ENCODE assay signal across 8 cellular contexts in the genomic region with DNA sequence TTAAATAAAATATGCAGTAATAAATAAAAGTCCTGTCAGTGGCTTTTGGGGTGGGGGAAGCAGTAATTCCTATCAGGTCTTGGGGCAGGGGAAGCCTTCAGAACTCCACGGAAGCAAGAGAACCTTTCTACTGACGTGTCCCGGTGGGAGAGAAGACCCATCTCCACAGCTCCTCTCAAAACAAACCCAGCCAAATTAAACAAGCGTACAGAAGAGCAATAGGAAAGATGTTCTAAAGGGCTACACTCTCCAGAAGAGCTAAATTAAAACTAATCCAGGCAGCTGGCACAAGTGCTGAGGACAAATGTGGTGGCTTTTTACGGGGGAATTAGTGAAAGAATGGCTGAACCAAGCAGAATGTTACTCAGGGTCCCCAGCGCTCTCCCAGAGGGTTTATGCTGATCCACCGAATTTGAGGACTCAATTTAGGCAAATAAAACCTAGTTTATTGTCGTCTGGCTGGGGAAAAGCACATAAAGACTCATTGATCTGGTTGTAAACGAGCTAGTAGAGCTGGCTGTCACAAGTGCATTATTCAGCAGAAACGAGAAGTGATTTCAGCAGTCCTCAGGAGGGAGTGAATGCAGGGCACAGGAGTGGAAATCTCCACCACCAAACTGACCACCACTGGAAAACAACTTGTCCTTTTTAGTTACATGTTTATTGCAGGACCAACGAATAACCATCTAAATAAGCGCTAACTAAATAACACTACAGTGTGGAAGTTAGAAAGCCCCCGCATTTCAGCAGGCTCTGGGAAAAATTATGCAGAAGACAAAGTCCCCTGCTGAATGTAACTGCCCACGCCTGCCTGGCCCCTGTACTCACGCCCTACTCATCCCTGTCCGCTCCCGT. TPM values are rescaled to one million over a fixed set of nuclear protein-coding genes. Genes with fewer than 3 reads are reported as not detected.
A peak's percentile ranks its signal among the peaks of the same experiment; 100 is the strongest.
DNase-seq lines count a peak whose midpoint lies in the region; ATAC-seq, FAIRE-seq and TF ChIP-seq lines count a peak whose summit lies in the region.

No MANE protein-coding gene starts in this region.

- FAIRE-seq in A549 (lab: Jason Lieb, UNC), result no peak
- FAIRE-seq in H54 (lab: Jason Lieb, UNC), result peak; percentile 57
- FAIRE-seq in HTR-8/SVneo (lab: Jason Lieb, UNC), result no peak

- H4K8ac ChIP-seq in H9 (replicated peaks; ENCODE audit: insufficient read length, low read depth, low read length), result no peak overlapping the region

- no peaks in the 10 kb centered on the region for H3K23me2 ChIP-seq in H9 (ENCODE audit: insufficient read length, low read depth, low read length, poor library complexity, severe bottlenecking)

- intact Hi-C loops in activated CD8-positive, alpha-beta T cell treated with anti-CD3 and anti-CD28 coated beads for 36 hours (cut with micrococcal nuclease), result no loop called here
- intact Hi-C loops in lower lobe of right lung (cut with DNase I), result no loop called here

- no peak overlapping the region for H2BK120ac ChIP-seq in H9 (ENCODE audit: low read depth, low read length, poor library complexity, severe bottlenecking)

- H3K56ac ChIP-seq in H9 (ENCODE audit: insufficient read length, low read depth, low read length), result no peak overlapping the region

- H3K4me3 Mint-ChIP-seq in activated CD8-positive, alpha-beta T cell treated with anti-CD3 and anti-CD28 coated beads for 36 hours, result no peak overlapping the region
- H3K4me3 Mint-ChIP-seq in H9, result no peak overlapping the region

- H2BK5ac ChIP-seq in H9 (ENCODE audit: insufficient read length, low read length), result no peak overlapping the region

- no peaks in the 10 kb centered on the region for H3K36me3 Mint-ChIP-seq in activated CD8-positive, alpha-beta T cell treated with anti-CD3 and anti-CD28 coated beads for 36 hours (ENCODE audit: low read depth)
- H3K36me3 Mint-ChIP-seq in H9 (ENCODE audit: insufficient read depth in 1 of 3, low read depth in 3 of 3), result no peaks in the 10 kb centered on the region

- no peak overlapping the region for H4K91ac ChIP-seq in H9 (ENCODE audit: insufficient read length, low read depth, low read length)

- peaks cover 3% of the 10 kb centered on the region for H3K4me1 Mint-ChIP-seq in activated CD8-positive, alpha-beta T cell treated with anti-CD3 and anti-CD28 coated beads for 36 hours (ENCODE audit: low read depth)
- H3K4me1 Mint-ChIP-seq in H9, result peaks cover 0 to 2% of the 10 kb centered on the region in 2 experiments; a peak in 1 of 4 replicates

- no peaks in the 10 kb centered on the region for H3K36me3 ChIP-seq in lower lobe of right lung

- TF ChIP-seq POLR2A in A549 (IDR thresholded peaks at IDR 0.05; ENCODE audit: low read length) (no peak), H54 (IDR thresholded peaks at IDR 0.05; ENCODE audit: low read depth, low read length) (no peak)

- H3K79me2 ChIP-seq in H9 (ENCODE audit: insufficient read depth, low read length), result no peaks in the 10 kb centered on the region

- H2BK20ac ChIP-seq in H9 (ENCODE audit: low read depth, low read length, poor library complexity, severe bottlenecking), result no peak overlapping the region

- ATAC-seq in A549 (peak; percentile 69 to 77), lower lobe of right lung (peak; percentile 26 to 48)
- ATAC-seq in activated CD8-positive, alpha-beta T cell treated with anti-CD3 and anti-CD28 coated beads for 36 hours, result peak; percentile 60

- no peak overlapping the region for H3K23ac ChIP-seq in H9 (ENCODE audit: insufficient read length, low read depth, low read length)

- no peak overlapping the region for H2AFZ ChIP-seq in H9 (ENCODE audit: low read length)

- no peak overlapping the region for H3K14ac ChIP-seq in H9 (ENCODE audit: insufficient read depth, low read length)

- H4K20me1 ChIP-seq in H9 (ENCODE audit: control insufficient read depth, insufficient read depth, insufficient read length), result no peaks in the 10 kb centered on the region

- H4K5ac ChIP-seq in H9 (ENCODE audit: insufficient read length, low read depth, low read length), result no peak overlapping the region

- no peak overlapping the region for H2BK12ac ChIP-seq in H9 (ENCODE audit: insufficient read length, low read depth, low read length)

- H3K18ac ChIP-seq in H9 (ENCODE audit: insufficient read length, low read depth, low read length), result no peak overlapping the region

- H3K4me2 ChIP-seq in A549 (peak overlapping the region; percentile 47), H9 (ENCODE audit: insufficient read depth, insufficient read length, low read length) (no peak overlapping the region)

- TF ChIP-seq RAD21 in A549 (conservative IDR thresholded peaks at IDR 0.05 in 1 of 2, IDR thresholded peaks at IDR 0.05 in 1 of 2), result no peak

- TF ChIP-seq EP300 in A549 (IDR thresholded peaks at IDR 0.05), result no peak

- no peak overlapping the region for H3K27ac Mint-ChIP-seq in activated CD8-positive, alpha-beta T cell treated with anti-CD3 and anti-CD28 coated beads for 36 hours
- H3K27ac Mint-ChIP-seq in H9, result peak overlapping the region in 1 of 3 experiments; percentile 13; a peak in 2 of 7 replicates

- H3K9me3 ChIP-seq in A549, result no peaks in the 10 kb centered on the region
- no peaks in the 10 kb centered on the region for H3K9me3 ChIP-seq in lower lobe of right lung
- no peaks in the 10 kb centered on the region for H3K9me3 ChIP-seq in H9 (ENCODE audit: control insufficient read depth, low read depth, low read length)

- H3T11ph ChIP-seq in H9 (ENCODE audit: low read length), result no peak overlapping the region

- TF ChIP-seq CTCF in A549 (IDR thresholded peaks at IDR 0.05), result no peak
- TF ChIP-seq CTCF in activated CD8-positive, alpha-beta T cell treated with anti-CD3 and anti-CD28 coated beads for 36 hours (IDR thresholded peaks at IDR 0.05), result no peak
- TF ChIP-seq CTCF in lower lobe of right lung (IDR thresholded peaks at IDR 0.05), result no peak
- no peak for TF ChIP-seq CTCF in H9 (conservative IDR thresholded peaks at IDR 0.05)

- no peak overlapping the region for H2AK5ac ChIP-seq in H9 (ENCODE audit: insufficient read length, low read length)

- POLR2A ChIA-PET in A549 (lab: Yijun Ruan, JAX), result no interaction called here
- POLR2A ChIA-PET in activated CD8-positive, alpha-beta T cell treated with anti-CD3 and anti-CD28 coated beads for 36 hours (lab: Charles Lee), result interaction anchor here (0.6 to 1.2 kb wide), 2 partner anchors 31 to 173 kb away, joined by 3 read pairs; no protein-coding TSS in a partner anchor

- no peak overlapping the region for H2BK15ac ChIP-seq in H9 (ENCODE audit: low read depth, low read length)

- no peaks in the 10 kb centered on the region for H3K27me3 ChIP-seq in lower lobe of right lung (ENCODE audit: low read depth)
- no peaks in the 10 kb centered on the region for H3K27me3 ChIP-seq in H9 (ENCODE audit: insufficient read depth, low read length)

- no peaks in the 10 kb centered on the region for H3K9me3 Mint-ChIP-seq in activated CD8-positive, alpha-beta T cell treated with anti-CD3 and anti-CD28 coated beads for 36 hours
- H3K9me3 Mint-ChIP-seq in H9, result peaks cover 0 to 12% of the 10 kb centered on the region in 2 experiments; a peak in 2 of 5 replicates

- H3K4ac ChIP-seq in H9 (ENCODE audit: low read depth, low read length), result no peak overlapping the region

- no peaks in the 10 kb centered on the region for H3K79me1 ChIP-seq in H9 (ENCODE audit: insufficient read depth, low read depth, low read length, poor library complexity, severe bottlenecking)

- H3K27me3 Mint-ChIP-seq in activated CD8-positive, alpha-beta T cell treated with anti-CD3 and anti-CD28 coated beads for 36 hours, result no peaks in the 10 kb centered on the region
- peaks cover 6% of the 10 kb centered on the region for H3K27me3 Mint-ChIP-seq in H9 (ENCODE audit: low read depth)

- 15% methylated on average over 17 of the region's 17 CpGs for WGBS in A549 (ENCODE audit: missing lambda C conversion rate)
- WGBS in H9 (ENCODE audit: extremely low coverage, insufficient read length, low lambda C conversion rate), result no CpG with 5 or more reads among the region's 17 CpGs

- H3K27ac ChIP-seq in A549 (no peak overlapping the region), lower lobe of right lung (no peak overlapping the region), H9 (ENCODE audit: insufficient read length, low read depth, low read length) (no peak overlapping the region)

- no peaks in the 10 kb centered on the region for H3K4me1 ChIP-seq in A549
- H3K4me1 ChIP-seq in lower lobe of right lung, result no peaks in the 10 kb centered on the region
- no peaks in the 10 kb centered on the region for H3K4me1 ChIP-seq in H9 (ENCODE audit: insufficient read depth, low read length)

- H3K9ac ChIP-seq in H9 (ENCODE audit: extremely low read depth, insufficient read length, low read length), result no peak overlapping the region

- peak in 1 of 2 experiments; percentile 31 for DNase-seq in A549 (ENCODE audit: low read depth in 1 of 2, low spot score in 1 of 2)
- DNase-seq in H54 (ENCODE audit: insufficient read length, low spot score), result no peak
- peak; percentile 26 for DNase-seq in activated CD8-positive, alpha-beta T cell treated with anti-CD3 and anti-CD28 coated beads for 36 hours
- DNase-seq in lower lobe of right lung, result no peak
- DNase-seq in H9, result no peak
- DNase-seq in D341Med (ENCODE audit: low spot score), result no peak
- no peak for DNase-seq in HTR-8/SVneo (ENCODE audit: insufficient read length, low spot score)
- no peak for DNase-seq in T1000 (lab: John Stamatoyannopoulos, UW)

- CTCF ChIA-PET in A549 (lab: Yijun Ruan, JAX), result interaction anchor here (1.6 kb wide), 1 partner anchor 687 kb away, joined by 5 read pairs; no protein-coding TSS in a partner anchor
- CTCF ChIA-PET in activated CD8-positive, alpha-beta T cell treated with anti-CD3 and anti-CD28 coated beads for 36 hours (lab: Charles Lee), result interaction anchor here (0.7 to 1.1 kb wide), 2 partner anchors 8 to 11 kb away, joined by 4 read pairs; no protein-coding TSS in a partner anchor

- H3K4me3 ChIP-seq in A549, result no peak overlapping the region
- H3K4me3 ChIP-seq in lower lobe of right lung, result no peak overlapping the region

TF ChIP-seq in A549, 52 proteins besides CTCF, POLR2A, EP300 and RAD21:
- TF ChIP-seq MAFK (IDR thresholded peaks at IDR 0.05; ENCODE audit: partially characterized antibody) (peak; percentile 37), CHD4 (IDR thresholded peaks at IDR 0.05; ENCODE audit: borderline replicate concordance) (no peak)
TF ChIP-seq in A549: peak in this region for 1.

RNA-seq across cellular contexts. Expression of a gene that starts 13.5 kb away (rescaled TPM):
- polyA plus RNA-seq in A549 (2011; rRNA removed) (0.18 TPM in 1 of 2 replicates, not detected in the other), A549 (2017; fragmentation: RNase III; extraction: RNeasy Plus Mini Kit Qiagen cat#74134 plus additional on column Dnase treatment) (not detected in 3 replicates)
- polyA plus RNA-seq in A549 (2012; cell fraction: cytosol; rRNA removed), result not detected in 2 replicates
- not detected in 2 replicates for polyA plus RNA-seq in A549 (2012; cell fraction: nucleus; rRNA removed)
- not detected in 2 replicates for polyA minus RNA-seq in A549 (2011; rRNA and poly(A)+ RNA removed)
- 1 to 10 TPM in 1 of 2 experiments, under 1 TPM in 1; 0.51 to 1.1 TPM for total RNA-seq in activated CD8-positive, alpha-beta T cell treated with anti-CD3 and anti-CD28 coated beads for 36 hours
- total RNA-seq in lower lobe of right lung (not detected), H9 (2021) (not detected in 2 replicates)
